Comparison of ENCODE assay signal across 9 cellular contexts in genomic region chr3:87811953-87812352, GRCh38. TPM values are rescaled to one million over a fixed set of nuclear protein-coding genes. Genes with fewer than 3 reads are reported as not detected.
"Had no signal": no experiment of that assay in that cellular context is flagged by ENCODE, and none has a peak within 500 bp of the region (broad histone marks: within the 10 kb centered on the region; RNA-seq: fewer than 3 reads in every experiment).

No MANE protein-coding gene starts in this region.

- FAIRE-seq: HepG2, HTR-8/SVneo had no signal

- H3K36me3 Mint-ChIP-seq: IgD-negative memory B cell had no signal

- ATAC-seq: HepG2 had no signal

- H3K27ac Mint-ChIP-seq: IgD-negative memory B cell had no signal

- DNase-seq: IMR-90, KBM-7, KG1 had no signal

- H3K4me3 Mint-ChIP-seq: IgD-negative memory B cell had no signal

- H3K9me3 Mint-ChIP-seq: IgD-negative memory B cell had no signal

- H3K27ac ChIP-seq: HL-60 had no signal

- H3K27me3 Mint-ChIP-seq: IgD-negative memory B cell had no signal

RNA-seq across cellular contexts. Expression of gene HTR1F, which starts 19.4 kb away (rescaled TPM):
- total RNA-seq: HepG2, HT-29, HT1080, IMR-90 had no signal
- polyA plus RNA-seq: HepG2, IgD-negative memory B cell, IMR-90 had no signal
